Comparison of ENCODE assay signal across 8 cellular contexts in the genomic region with DNA sequence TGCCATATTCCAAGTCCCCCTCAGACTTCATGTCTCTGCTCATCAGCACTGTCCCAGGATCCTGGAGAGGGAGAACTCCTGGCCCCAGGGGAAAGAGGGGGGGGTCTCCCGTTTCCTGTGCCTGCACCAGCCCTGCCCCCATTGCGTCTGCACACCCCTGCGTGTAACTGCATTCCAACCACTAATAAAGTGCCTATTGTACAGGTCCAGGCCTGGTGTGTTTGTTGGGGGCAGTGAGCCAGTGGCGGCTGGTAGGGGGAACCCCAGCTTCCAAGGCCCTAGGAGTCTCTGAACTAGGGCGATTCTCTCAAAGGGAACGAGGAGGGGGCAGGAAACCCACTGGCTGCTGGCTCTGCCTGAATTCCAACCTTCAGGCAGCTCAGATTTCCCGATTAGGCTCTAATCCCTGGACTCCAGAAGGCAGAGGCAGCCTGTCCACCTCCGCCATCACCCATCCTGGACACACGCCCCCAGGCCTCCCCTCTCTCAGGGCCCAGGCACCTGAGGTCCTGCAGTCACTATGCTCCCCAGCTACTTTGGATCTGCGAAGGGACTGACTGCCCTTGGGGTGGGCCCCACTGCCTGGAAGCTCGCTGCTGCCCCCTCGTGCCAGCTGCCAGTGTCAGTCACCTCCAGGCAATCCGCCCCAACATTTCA. TPM values are rescaled to one million over a fixed set of nuclear protein-coding genes. Genes with fewer than 3 reads are reported as not detected.
A peak's percentile ranks its signal among the peaks of the same experiment; 100 is the strongest.
DNase-seq lines count a peak whose midpoint lies in the region; ATAC-seq, FAIRE-seq and TF ChIP-seq lines count a peak whose summit lies in the region.

No MANE protein-coding gene starts in this region.

- no peak for TF ChIP-seq EP300 in A549 (IDR thresholded peaks at IDR 0.05)

- POLR2A ChIA-PET in A549 (lab: Yijun Ruan, JAX): interaction anchor here (0.6 to 1.8 kb wide), 4 partner anchors 19 to 101 kb away, joined by 3 to 10 read pairs (median 6); partner anchors contain the start of genes ATG4D and SLC44A2

- H3K27ac ChIP-seq in A549: 0 out of 6 replicates have a peak overlapping the region, but pooled peaks of 1 of the 2 experiments have one; percentile 41
- peak overlapping the region; percentile 80 for H3K27ac ChIP-seq in caudate nucleus (ENCODE audit: low read depth, low read length)
- H3K27ac ChIP-seq in kidney (ENCODE audit: low read depth in 2 of 2, low read length in 2 of 2): peak overlapping the region in 1 of 2 donors; percentile 42

- CTCF ChIA-PET in A549 (lab: Yijun Ruan, JAX): interaction anchor here (0.6 to 11.3 kb wide), 33 partner anchors 9 to 530 kb away, joined by 3 to 296 read pairs (median 4); partner anchors contain the start of gene CDC37

- ATAC-seq in A549 (peak; percentile 95 to 97), HG03039 (IDR thresholded peaks at IDR 0.05; ENCODE audit: unreplicated experiment) (no peak)

- peak overlapping the region in 1 of 2 donors; percentile 26 for H3K9ac ChIP-seq in kidney (ENCODE audit: low read length in 2 of 2)

- no peaks in the 10 kb centered on the region for H3K4me1 ChIP-seq in A549
- peaks cover 0 to 8% of the 10 kb centered on the region in 2 donors for H3K4me1 ChIP-seq in kidney (ENCODE audit: control insufficient read depth in 1 of 2, insufficient read depth in 1 of 2, low read depth in 1 of 2, low read length in 2 of 2)

- peak; percentile 63 to 91 for DNase-seq in A549 (ENCODE audit: low read depth in 1 of 2, low spot score in 1 of 2)
- DNase-seq in GM19238 (ENCODE audit: insufficient read length, low spot score): peak; percentile 88
- DNase-seq in NCI-H226: peak; percentile 49
- peak; percentile 78 for DNase-seq in activated CD4-positive, CD25-positive, alpha-beta regulatory T cell treated with anti-CD3 and anti-CD28 coated beads, Interleukin-2, amount 50 U/mL, for 72 hours
- peak in 59 of 61 donors; percentile 16 to 80 (median 63) for DNase-seq in caudate nucleus (lab: John Stamatoyannopoulos, UW)
- peak; percentile 94 for DNase-seq in kidney
- DNase-seq in stimulated activated CD4-positive, alpha-beta T cell treated with anti-CD3 and anti-CD28 coated beads, Interleukin-1b, Interleukin-23, amount 100 ng/mL, for 24 hours (ENCODE audit: low read depth in 4 of 4, low spot score in 1 of 4): peak; percentile 65 to 80 (median 70)

- TF ChIP-seq CTCF in A549 (IDR thresholded peaks at IDR 0.05) (peak; percentile 68), kidney (IDR thresholded peaks at IDR 0.05; ENCODE audit: borderline replicate concordance, extremely low read depth, insufficient read depth) (peak; percentile 93)

- H3K4me2 ChIP-seq in A549: no peak overlapping the region; the same call in 2 of the 3 replicates

- 14% methylated on average over 12 of the region's 13 CpGs for WGBS in A549 (ENCODE audit: missing lambda C conversion rate)

- intact Hi-C loops in kidney (cut with DNase I): loop anchor here (5.0 kb wide), 1 partner anchor 62 kb away; no protein-coding TSS in a partner anchor

- H3K9me3 ChIP-seq in A549 (no peaks in the 10 kb centered on the region), kidney (ENCODE audit: control insufficient read depth in 1 of 2, low read length in 2 of 2) (no peaks in the 10 kb centered on the region)

- no peak overlapping the region for H3K4me3 ChIP-seq in A549
- no peak overlapping the region for H3K4me3 ChIP-seq in kidney (ENCODE audit: low read length in 2 of 2)

- TF ChIP-seq RAD21 in A549 (conservative IDR thresholded peaks at IDR 0.05 in 1 of 2, IDR thresholded peaks at IDR 0.05 in 1 of 2): peak; percentile 79 to 88

- H3K36me3 ChIP-seq in kidney (ENCODE audit: control insufficient read depth in 1 of 2, insufficient read depth in 2 of 2, low read length in 2 of 2): peaks cover 6 to 7% of the 10 kb centered on the region in 2 donors

- FAIRE-seq in A549 (lab: Jason Lieb, UNC) (no peak), kidney (lab: Jason Lieb, UNC) (peak; percentile 66)

- no peak for TF ChIP-seq POLR2A in A549 (IDR thresholded peaks at IDR 0.05; ENCODE audit: low read length)

TF ChIP-seq in A549, 52 proteins besides CTCF, POLR2A, EP300 and RAD21:
- TF ChIP-seq SMC3 (IDR thresholded peaks at IDR 0.05) (peak; percentile 84), HES2 (IDR thresholded peaks at IDR 0.05) (no peak)

RNA-seq across cellular contexts. Expression of gene ILF3, which starts 9.7 kb away (rescaled TPM):
- polyA plus RNA-seq in A549 (2011; rRNA removed): 174 and 197 TPM in 2 replicates
- 165 and 179 TPM in 2 replicates for polyA plus RNA-seq in A549 (2012; cell fraction: cytosol; rRNA removed)
- 409 and 482 TPM in 2 replicates for polyA plus RNA-seq in A549 (2012; cell fraction: nucleus; rRNA removed)
- polyA plus RNA-seq in A549 (2017; fragmentation: RNase III; extraction: RNeasy Plus Mini Kit Qiagen cat#74134 plus additional on column Dnase treatment): 137 to 151 TPM (median 142 TPM) in 3 replicates
- polyA minus RNA-seq in A549 (2011; rRNA and poly(A)+ RNA removed): 111 and 131 TPM in 2 replicates
- 206 TPM for total RNA-seq in kidney
- 58.3 TPM for polyA plus RNA-seq in kidney (ENCODE audit: insufficient read depth, low read depth, low replicate concordance)

RNA-seq across cellular contexts. Expression of gene SLC44A2, which starts 19.1 kb away (rescaled TPM):
- 8.3 and 10.3 TPM in 2 replicates for polyA plus RNA-seq in A549 (2011; rRNA removed)
- 4.4 and 5.8 TPM in 2 replicates for polyA plus RNA-seq in A549 (2012; cell fraction: cytosol; rRNA removed)
- 7.1 and 8.5 TPM in 2 replicates for polyA plus RNA-seq in A549 (2012; cell fraction: nucleus; rRNA removed)
- polyA plus RNA-seq in A549 (2017; fragmentation: RNase III; extraction: RNeasy Plus Mini Kit Qiagen cat#74134 plus additional on column Dnase treatment): 6.7 to 10.1 TPM (median 8.3 TPM) in 3 replicates
- polyA minus RNA-seq in A549 (2011; rRNA and poly(A)+ RNA removed): 12.6 and 16.0 TPM in 2 replicates
- total RNA-seq in kidney: 345 TPM
- polyA plus RNA-seq in kidney (ENCODE audit: insufficient read depth, low read depth, low replicate concordance): 150 TPM

RNA-seq across cellular contexts. Expression of gene QTRT1, which starts 56.8 kb away (rescaled TPM):
- 23.6 and 24.3 TPM in 2 replicates for polyA plus RNA-seq in A549 (2011; rRNA removed)
- 77.6 and 81.1 TPM in 2 replicates for polyA plus RNA-seq in A549 (2012; cell fraction: cytosol; rRNA removed)
- polyA plus RNA-seq in A549 (2012; cell fraction: nucleus; rRNA removed): 264 and 338 TPM in 2 replicates
- 42.2 to 47.6 TPM (median 42.5 TPM) in 3 replicates for polyA plus RNA-seq in A549 (2017; fragmentation: RNase III; extraction: RNeasy Plus Mini Kit Qiagen cat#74134 plus additional on column Dnase treatment)
- polyA minus RNA-seq in A549 (2011; rRNA and poly(A)+ RNA removed): 7.8 and 16.5 TPM in 2 replicates
- 55.2 TPM for total RNA-seq in kidney
- polyA plus RNA-seq in kidney (ENCODE audit: insufficient read depth, low read depth, low replicate concordance): 77.2 TPM

RNA-seq across cellular contexts. Expression of gene AP1M2, which starts 57.4 kb away (rescaled TPM):
- polyA plus RNA-seq in A549 (2011; rRNA removed) (13.0 and 17.4 TPM in 2 replicates), A549 (2017; fragmentation: RNase III; extraction: RNeasy Plus Mini Kit Qiagen cat#74134 plus additional on column Dnase treatment) (44.8 to 53.1 TPM (median 45.0 TPM) in 3 replicates), kidney (ENCODE audit: insufficient read depth, low read depth, low replicate concordance) (232 TPM)
- polyA plus RNA-seq in A549 (2012; cell fraction: cytosol; rRNA removed): 30.6 and 31.2 TPM in 2 replicates
- 8.6 and 21.0 TPM in 2 replicates for polyA plus RNA-seq in A549 (2012; cell fraction: nucleus; rRNA removed)
- polyA minus RNA-seq in A549 (2011; rRNA and poly(A)+ RNA removed): 8.1 and 9.1 TPM in 2 replicates
- total RNA-seq in kidney: 74.1 TPM

Comparison
In these comparisons a context has a peak if more than half of its experiments do, and no peak if none do; other contexts are left out.
1. RNA of gene SLC44A2, which starts 19.1 kb away (polyA plus RNA-seq): 150 TPM in kidney (single experiment); 4.4 to 10.3 TPM in A549; every median in the first group is over 10 times any median in the second.
2. Peak in every context shown above with its lines, with median percentiles within 50 percentile points of each other: DNase-seq.